ENCODE assay signal across 1 cellular context in genomic region chr4:160193787-160194186, GRCh38.
TF ChIP-seq lines count a peak whose summit lies in the region.

No MANE protein-coding gene starts in this region.

TF ChIP-seq in GM23338, 12 proteins besides CTCF, POLR2A, EP300 and RAD21 (continued from another document):
- TF ChIP-seq, protein P1, sequence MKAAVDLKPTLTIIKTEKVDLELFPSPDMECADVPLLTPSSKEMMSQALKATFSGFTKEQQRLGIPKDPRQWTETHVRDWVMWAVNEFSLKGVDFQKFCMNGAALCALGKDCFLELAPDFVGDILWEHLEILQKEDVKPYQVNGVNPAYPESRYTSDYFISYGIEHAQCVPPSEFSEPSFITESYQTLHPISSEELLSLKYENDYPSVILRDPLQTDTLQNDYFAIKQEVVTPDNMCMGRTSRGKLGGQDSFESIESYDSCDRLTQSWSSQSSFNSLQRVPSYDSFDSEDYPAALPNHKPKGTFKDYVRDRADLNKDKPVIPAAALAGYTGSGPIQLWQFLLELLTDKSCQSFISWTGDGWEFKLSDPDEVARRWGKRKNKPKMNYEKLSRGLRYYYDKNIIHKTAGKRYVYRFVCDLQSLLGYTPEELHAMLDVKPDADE (IDR thresholded peaks at IDR 0.05), result no peak
- TF ChIP-seq, protein P2, sequence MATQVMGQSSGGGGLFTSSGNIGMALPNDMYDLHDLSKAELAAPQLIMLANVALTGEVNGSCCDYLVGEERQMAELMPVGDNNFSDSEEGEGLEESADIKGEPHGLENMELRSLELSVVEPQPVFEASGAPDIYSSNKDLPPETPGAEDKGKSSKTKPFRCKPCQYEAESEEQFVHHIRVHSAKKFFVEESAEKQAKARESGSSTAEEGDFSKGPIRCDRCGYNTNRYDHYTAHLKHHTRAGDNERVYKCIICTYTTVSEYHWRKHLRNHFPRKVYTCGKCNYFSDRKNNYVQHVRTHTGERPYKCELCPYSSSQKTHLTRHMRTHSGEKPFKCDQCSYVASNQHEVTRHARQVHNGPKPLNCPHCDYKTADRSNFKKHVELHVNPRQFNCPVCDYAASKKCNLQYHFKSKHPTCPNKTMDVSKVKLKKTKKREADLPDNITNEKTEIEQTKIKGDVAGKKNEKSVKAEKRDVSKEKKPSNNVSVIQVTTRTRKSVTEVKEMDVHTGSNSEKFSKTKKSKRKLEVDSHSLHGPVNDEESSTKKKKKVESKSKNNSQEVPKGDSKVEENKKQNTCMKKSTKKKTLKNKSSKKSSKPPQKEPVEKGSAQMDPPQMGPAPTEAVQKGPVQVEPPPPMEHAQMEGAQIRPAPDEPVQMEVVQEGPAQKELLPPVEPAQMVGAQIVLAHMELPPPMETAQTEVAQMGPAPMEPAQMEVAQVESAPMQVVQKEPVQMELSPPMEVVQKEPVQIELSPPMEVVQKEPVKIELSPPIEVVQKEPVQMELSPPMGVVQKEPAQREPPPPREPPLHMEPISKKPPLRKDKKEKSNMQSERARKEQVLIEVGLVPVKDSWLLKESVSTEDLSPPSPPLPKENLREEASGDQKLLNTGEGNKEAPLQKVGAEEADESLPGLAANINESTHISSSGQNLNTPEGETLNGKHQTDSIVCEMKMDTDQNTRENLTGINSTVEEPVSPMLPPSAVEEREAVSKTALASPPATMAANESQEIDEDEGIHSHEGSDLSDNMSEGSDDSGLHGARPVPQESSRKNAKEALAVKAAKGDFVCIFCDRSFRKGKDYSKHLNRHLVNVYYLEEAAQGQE (IDR thresholded peaks at IDR 0.05; ENCODE audit: unreplicated experiment), result no peak
- TF ChIP-seq JUNB (IDR thresholded peaks at IDR 0.05; ENCODE audit: unreplicated experiment) (no peak), EZH2 (IDR thresholded peaks at IDR 0.05; ENCODE audit: low read depth, unreplicated experiment) (no peak), ZNF331 (CRISPR knock-in tag; IDR thresholded peaks at IDR 0.05; ENCODE audit: low read depth) (no peak), ZNF114 (CRISPR knock-in tag; IDR thresholded peaks at IDR 0.05) (no peak), NANOG (IDR thresholded peaks at IDR 0.05; ENCODE audit: borderline replicate concordance) (no peak)
